Comparison of ENCODE assay signal across 16 cellular contexts in the genomic region with DNA sequence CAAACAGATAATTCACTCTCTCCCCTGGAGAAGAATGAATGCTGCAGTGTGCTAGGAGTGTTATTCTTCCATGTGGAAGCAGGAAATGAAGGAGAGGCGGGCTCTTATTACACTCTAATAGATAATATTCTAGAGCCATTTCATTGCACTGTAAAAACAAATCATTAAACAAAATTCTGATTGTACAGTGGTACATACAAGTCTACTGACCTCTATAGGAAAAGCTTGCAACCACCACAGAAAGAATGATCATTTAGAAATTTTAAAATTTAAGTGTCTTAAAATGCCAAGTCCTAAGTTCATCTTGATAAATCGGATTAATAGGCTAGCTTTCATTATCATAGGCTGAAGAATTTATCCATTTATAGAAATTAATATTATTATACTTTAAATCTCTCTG.
DNase-seq lines count a peak whose midpoint lies in the region; ATAC-seq and TF ChIP-seq lines count a peak whose summit lies in the region.
"Had no signal": no experiment of that assay in that cellular context is flagged by ENCODE, and none has a peak within 500 bp of the region (broad histone marks: within the 10 kb centered on the region; RNA-seq: fewer than 3 reads in every experiment).

No MANE protein-coding gene starts in this region.

- ATAC-seq in DND-41 (ENCODE audit: insufficient read depth, low read depth): no peak
- ATAC-seq: activated naive CD8-positive, alpha-beta T cell treated with anti-CD3 and anti-CD28 coated beads, Interleukin-2, amount 50 U/mL, for 24 hours; esophagus mucosa had no signal

- H3K9ac ChIP-seq in DND-41 (ENCODE audit: low read depth, low read length) (no peak overlapping the region), neural progenitor cell (no peak overlapping the region)

- peaks cover 3% of the 10 kb centered on the region; the same call in 1 of the 2 replicates for H3K4me1 ChIP-seq in DND-41 (ENCODE audit: insufficient read depth, low read length)
- no peaks in the 10 kb centered on the region for H3K4me1 ChIP-seq in neural progenitor cell
- H3K4me1 ChIP-seq: spleen had no signal

- no peaks in the 10 kb centered on the region for H3K27me3 Mint-ChIP-seq in neural progenitor cell (ENCODE audit: insufficient read depth, low read depth)
- H3K27me3 Mint-ChIP-seq in CD14-positive monocyte (ENCODE audit: low read depth in 3 of 3): peaks cover 0 to 1% (median 0%) of the 10 kb centered on the region in 3 donors
- H3K27me3 Mint-ChIP-seq: activated naive CD8-positive, alpha-beta T cell treated with anti-CD3 and anti-CD28 coated beads, Interleukin-2, amount 50 U/mL, for 24 hours had no signal

- no peaks in the 10 kb centered on the region for H3F3A ChIP-seq in neural progenitor cell (ENCODE audit: low read depth)

- intact Hi-C loops in CD14-positive monocyte (cut with micrococcal nuclease): no loop called here

- H3K4me3 ChIP-seq in DND-41 (ENCODE audit: low read depth in 1 of 2, low read length in 2 of 2): no peak overlapping the region
- H3K4me3 ChIP-seq in neural progenitor cell: no peak overlapping the region
- H3K4me3 ChIP-seq: coronary artery, spleen had no signal

- H3K4me3 Mint-ChIP-seq in neural progenitor cell (no peak overlapping the region), CD14-positive monocyte (no peak overlapping the region)
- H3K4me3 Mint-ChIP-seq: activated naive CD8-positive, alpha-beta T cell treated with anti-CD3 and anti-CD28 coated beads, Interleukin-2, amount 50 U/mL, for 24 hours had no signal

- H3K9me3 ChIP-seq in DND-41 (ENCODE audit: insufficient read depth, low read length, severe bottlenecking): no peaks in the 10 kb centered on the region
- no peaks in the 10 kb centered on the region for H3K9me3 ChIP-seq in neural progenitor cell (ENCODE audit: low read depth)

- no peak overlapping the region for H3K4me2 ChIP-seq in DND-41 (ENCODE audit: insufficient read depth, low read length)
- H3K4me2 ChIP-seq in neural progenitor cell: no peak overlapping the region

- H3K27ac Mint-ChIP-seq in neural progenitor cell (no peak overlapping the region), CD14-positive monocyte (no peak overlapping the region)
- H3K27ac Mint-ChIP-seq: activated naive CD8-positive, alpha-beta T cell treated with anti-CD3 and anti-CD28 coated beads, Interleukin-2, amount 50 U/mL, for 24 hours had no signal

- H3K27ac ChIP-seq in DND-41 (ENCODE audit: low read length): no peak overlapping the region
- H3K27ac ChIP-seq in neural progenitor cell: no peak overlapping the region
- H3K27ac ChIP-seq: coronary artery, spleen had no signal

- H3K4me1 Mint-ChIP-seq in neural progenitor cell (peaks cover 3% of the 10 kb centered on the region), CD14-positive monocyte (no peaks in the 10 kb centered on the region)
- H3K4me1 Mint-ChIP-seq: activated naive CD8-positive, alpha-beta T cell treated with anti-CD3 and anti-CD28 coated beads, Interleukin-2, amount 50 U/mL, for 24 hours had no signal

- TF ChIP-seq CTCF in DND-41 (IDR thresholded peaks at IDR 0.05; ENCODE audit: borderline replicate concordance, extremely low read depth, low read length, poor library complexity, severe bottlenecking): peak; percentile 42
- TF ChIP-seq CTCF in neural progenitor cell (IDR thresholded peaks at IDR 0.05): peak; percentile 24
- no peak for TF ChIP-seq CTCF in CD14-positive monocyte (IDR thresholded peaks at IDR 0.05)

- H3K27me3 ChIP-seq in DND-41 (ENCODE audit: insufficient read depth, low read length, poor library complexity): no peaks in the 10 kb centered on the region
- no peaks in the 10 kb centered on the region for H3K27me3 ChIP-seq in neural progenitor cell
- H3K27me3 ChIP-seq: spleen had no signal

- H2AFZ ChIP-seq in DND-41 (ENCODE audit: low read depth, low read length) (no peak overlapping the region), neural progenitor cell (replicated peaks) (no peak overlapping the region)

- no peaks in the 10 kb centered on the region for H3K36me3 ChIP-seq in DND-41 (ENCODE audit: insufficient read depth, low read length)
- H3K36me3 ChIP-seq in neural progenitor cell: no peaks in the 10 kb centered on the region
- H3K36me3 ChIP-seq: spleen had no signal

- H3K36me3 Mint-ChIP-seq in neural progenitor cell (no peaks in the 10 kb centered on the region), CD14-positive monocyte (no peaks in the 10 kb centered on the region)

- no peaks in the 10 kb centered on the region for H3K79me2 ChIP-seq in DND-41 (ENCODE audit: insufficient read depth, low read length)
- H3K79me2 ChIP-seq in neural progenitor cell (ENCODE audit: low read depth): no peaks in the 10 kb centered on the region

- no peaks in the 10 kb centered on the region for H3K9me3 Mint-ChIP-seq in neural progenitor cell
- H3K9me3 Mint-ChIP-seq in CD14-positive monocyte: peaks cover 0 to 2% (median 0%) of the 10 kb centered on the region in 7 donors
- H3K9me3 Mint-ChIP-seq: activated naive CD8-positive, alpha-beta T cell treated with anti-CD3 and anti-CD28 coated beads, Interleukin-2, amount 50 U/mL, for 24 hours had no signal

- DNase-seq in DND-41 (no peak), NCI-H146 (lab: John Stamatoyannopoulos, UW) (peak; percentile 17), SW480 (ENCODE audit: low spot score) (peak; percentile 8), neural progenitor cell (ENCODE audit: low spot score) (no peak), RPMI8226 (no peak), mucosa of gallbladder (ENCODE audit: low spot score) (no peak), CD14-positive monocyte (ENCODE audit: low spot score) (no peak)
- no peak for DNase-seq in stimulated activated naive CD4-positive, alpha-beta T cell (lab: John Stamatoyannopoulos, UW)
- DNase-seq: activated CD4-positive, CD25-positive, alpha-beta regulatory T cell; activated naive CD8-positive, alpha-beta T cell treated with anti-CD3 and anti-CD28 coated beads, Interleukin-2, amount 50 U/mL, for 24 hours; activated T-cell treated with anti-CD3 and anti-CD28 coated beads, Interleukin-2, amount 50 U/mL, for 1 hour; mesendoderm; spleen; substantia nigra had no signal

- H4K20me1 ChIP-seq in DND-41 (ENCODE audit: insufficient read depth, low read length): no peaks in the 10 kb centered on the region
- no peaks in the 10 kb centered on the region for H4K20me1 ChIP-seq in neural progenitor cell (ENCODE audit: low read depth)

Comparison
In these comparisons a context has a peak if more than half of its experiments do, and no peak if none do; other contexts are left out.
1. DNase-seq: peak in NCI-H146 (single experiment) and SW480 (single experiment); none in DND-41 (single experiment), neural progenitor cell (single experiment), stimulated activated naive CD4-positive, alpha-beta T cell (0 of 6), RPMI8226 (single experiment), mucosa of gallbladder (single experiment) and CD14-positive monocyte (single experiment).